8 cellular contexts compared by ENCODE assay signal in genomic region chr1:59879556-59879955, GRCh38. TPM values are rescaled to one million over a fixed set of nuclear protein-coding genes. Genes with fewer than 3 reads are reported as not detected.
DNase-seq lines count a peak whose midpoint lies in the region; ATAC-seq, FAIRE-seq and TF ChIP-seq lines count a peak whose summit lies in the region.

No MANE protein-coding gene starts in this region.

- TF ChIP-seq EP300 in tibial nerve (IDR thresholded peaks at IDR 0.05) = no peak

- H3K4me3 ChIP-seq in BJ (ENCODE audit: low read depth, low read length) (no peak overlapping the region), tibial nerve (no peak overlapping the region)

- 28 to 33% methylated on average over 5 of the region's 5 CpGs for WGBS in tibial nerve, 2 donors

- H3K27ac ChIP-seq in tibial nerve = no peak overlapping the region

- peak; percentile 50 for TF ChIP-seq CTCF in BJ (IDR thresholded peaks at IDR 0.05; ENCODE audit: insufficient read depth, low read depth, low read length)
- TF ChIP-seq CTCF in tibial nerve (IDR thresholded peaks at IDR 0.05) = peak; percentile 36 to 66 (median 39)

- DNase-seq in BJ (ENCODE audit: low read depth) = no peak
- peak; percentile 50 for DNase-seq in NCI-H146 (lab: John Stamatoyannopoulos, UW)
- peak; percentile 32 to 35 for DNase-seq in activated CD4-positive, alpha-beta T cell treated with anti-CD3 and anti-CD28 coated beads for 4 hours
- DNase-seq in myocyte (ENCODE audit: low read depth) = peak; percentile 47
- DNase-seq in tibial nerve (ENCODE audit: low spot score in 2 of 2) = peak; percentile 30 to 78
- DNase-seq in NOMO-1 treated with DMSO at 0.1 percent for 48 hours (lab: John Stamatoyannopoulos, UW; ENCODE audit: unreplicated experiment) = no peak

- H3K4me1 ChIP-seq in tibial nerve = no peaks in the 10 kb centered on the region

- CTCF ChIA-PET in BJ (lab: Yijun Ruan, JAX) = interaction anchor here (4.5 kb wide), 1 partner anchor 67 kb away, joined by 36 read pairs; no protein-coding TSS in a partner anchor

- POLR2A ChIA-PET in BJ (lab: Charles Lee) = no interaction called here

- no peaks in the 10 kb centered on the region for H3K36me3 ChIP-seq in BJ (ENCODE audit: control insufficient read depth, insufficient read depth, low read length)
- no peaks in the 10 kb centered on the region for H3K36me3 ChIP-seq in tibial nerve

- ATAC-seq in GM18907 (IDR thresholded peaks at IDR 0.05; ENCODE audit: unreplicated experiment) = peak; percentile 63

- no peak for TF ChIP-seq POLR2A in tibial nerve (IDR thresholded peaks at IDR 0.05)

- no peaks in the 10 kb centered on the region for H3K27me3 ChIP-seq in BJ (ENCODE audit: control insufficient read depth, insufficient read depth, low read length)
- no peaks in the 10 kb centered on the region for H3K27me3 ChIP-seq in tibial nerve

- peak; percentile 62 for FAIRE-seq in endometrium (lab: Jason Lieb, UNC)

- H3K9me3 ChIP-seq in tibial nerve = peaks cover 0 to 18% (median 3%) of the 10 kb centered on the region in 4 donors

RNA-seq across cellular contexts. Expression of gene CYP2J2, which starts 47.0 kb away (rescaled TPM):
- 0.04 and 0.07 TPM in 2 replicates for polyA plus RNA-seq in BJ (2011; rRNA removed)
- polyA minus RNA-seq in BJ (2011; rRNA and poly(A)+ RNA removed) = not detected in 2 replicates
- total RNA-seq in myocyte (20.8 and 21.6 TPM in 2 replicates), tibial nerve (10 to 100 TPM; 10.8 to 17.8 (median 13.5) TPM)
- polyA plus RNA-seq in myocyte (2012) = 6.1 TPM

Comparison
In these comparisons a context has a peak if more than half of its experiments do, and no peak if none do; other contexts are left out.
1. DNase-seq: peak in NCI-H146 (single experiment), activated CD4-positive, alpha-beta T cell treated with anti-CD3 and anti-CD28 coated beads for 4 hours (2 of 2), myocyte (single experiment) and tibial nerve (2 of 2); none in BJ (single experiment) and NOMO-1 treated with DMSO at 0.1 percent for 48 hours (single experiment).